8 cellular contexts compared by ENCODE assay signal in genomic region chr10:103757531-103758293, GRCh38.
DNase-seq lines count a peak whose midpoint lies in the region; ATAC-seq and TF ChIP-seq lines count a peak whose summit lies in the region.

No MANE protein-coding gene starts in this region.

- peak overlapping the region in 2 of 3 donors; percentile 88 to 95 for H3K27ac Mint-ChIP-seq in CD4-positive, CD25-positive, alpha-beta regulatory T cell
- peak overlapping the region; percentile 78 for H3K27ac Mint-ChIP-seq in activated CD4-positive, alpha-beta T cell treated with anti-CD3 and anti-CD28 coated beads, Interleukin-2, amount 10 ng/mL, durations not matched to agents 7 days and 5 days

- no peaks in the 10 kb centered on the region for H3K9me3 Mint-ChIP-seq in CD4-positive, CD25-positive, alpha-beta regulatory T cell
- H3K9me3 Mint-ChIP-seq in activated CD4-positive, alpha-beta T cell treated with anti-CD3 and anti-CD28 coated beads, Interleukin-2, amount 10 ng/mL, durations not matched to agents 7 days and 5 days: peaks cover 5% of the 10 kb centered on the region

- H3K4me3 ChIP-seq in CD4-positive, CD25-positive, alpha-beta regulatory T cell (ENCODE audit: low read depth, low read length): peak overlapping the region; percentile 13
- H3K4me3 ChIP-seq in osteoblast (ENCODE audit: insufficient read depth, low read length): peak overlapping the region; percentile 11

- H3K36me3 Mint-ChIP-seq in CD4-positive, CD25-positive, alpha-beta regulatory T cell: no peaks in the 10 kb centered on the region
- peaks cover 1% of the 10 kb centered on the region for H3K36me3 Mint-ChIP-seq in activated CD4-positive, alpha-beta T cell treated with anti-CD3 and anti-CD28 coated beads, Interleukin-2, amount 10 ng/mL, durations not matched to agents 7 days and 5 days (ENCODE audit: low read depth)

- H3K27me3 Mint-ChIP-seq in CD4-positive, CD25-positive, alpha-beta regulatory T cell: no peaks in the 10 kb centered on the region
- peaks cover 32% of the 10 kb centered on the region for H3K27me3 Mint-ChIP-seq in activated CD4-positive, alpha-beta T cell treated with anti-CD3 and anti-CD28 coated beads, Interleukin-2, amount 10 ng/mL, durations not matched to agents 7 days and 5 days

- DNase-seq in CD4-positive, CD25-positive, alpha-beta regulatory T cell: peak in 1 of 3 donors; percentile 68
- DNase-seq in KG1 (lab: John Stamatoyannopoulos, UW): peak; percentile 79
- DNase-seq in activated CD4-positive, alpha-beta T cell treated with anti-CD3 and anti-CD28 coated beads, Interleukin-2, amount 10 ng/mL, durations not matched to agents 7 days and 5 days: peak; percentile 84
- peak; percentile 67 for DNase-seq in fibroblast of gingiva (ENCODE audit: low read depth)
- DNase-seq in osteoblast (ENCODE audit: insufficient read length, low spot score, missing footprints): peak; percentile 95
- no peak for DNase-seq in GM10248 (ENCODE audit: extremely low spot score)
- no peak for DNase-seq in activated gamma-delta T cell (lab: John Stamatoyannopoulos, UW)
- DNase-seq in SW 1271 (lab: John Stamatoyannopoulos, UW): no peak

- H3K27me3 ChIP-seq in CD4-positive, CD25-positive, alpha-beta regulatory T cell (ENCODE audit: control insufficient read depth, insufficient read depth, low read length): no peaks in the 10 kb centered on the region
- no peaks in the 10 kb centered on the region for H3K27me3 ChIP-seq in osteoblast (ENCODE audit: insufficient read depth, low read length)

- H3K4me1 ChIP-seq in CD4-positive, CD25-positive, alpha-beta regulatory T cell (ENCODE audit: control insufficient read depth, insufficient read depth, low read length, poor library complexity, severe bottlenecking): peaks cover 51% of the 10 kb centered on the region
- peaks cover 36% of the 10 kb centered on the region for H3K4me1 ChIP-seq in osteoblast (ENCODE audit: insufficient read depth, low read length)

- peaks cover 0 to under 1% of the 10 kb centered on the region in 2 experiments for H3K9me3 ChIP-seq in CD4-positive, CD25-positive, alpha-beta regulatory T cell (ENCODE audit: control insufficient read depth in 2 of 2, low read length in 2 of 2)
- H3K9me3 ChIP-seq in osteoblast (ENCODE audit: low read depth, low read length): no peaks in the 10 kb centered on the region

- peak overlapping the region in 3 of 4 donors; percentile 10 to 48 (median 37) for H3K4me3 Mint-ChIP-seq in CD4-positive, CD25-positive, alpha-beta regulatory T cell
- H3K4me3 Mint-ChIP-seq in activated CD4-positive, alpha-beta T cell treated with anti-CD3 and anti-CD28 coated beads, Interleukin-2, amount 10 ng/mL, durations not matched to agents 7 days and 5 days: peak overlapping the region; percentile 50

- no peaks in the 10 kb centered on the region for H3K36me3 ChIP-seq in CD4-positive, CD25-positive, alpha-beta regulatory T cell (ENCODE audit: control insufficient read depth, insufficient read depth, low read length)
- H3K36me3 ChIP-seq in osteoblast (ENCODE audit: insufficient read depth, low read length): no peaks in the 10 kb centered on the region

- no peak overlapping the region for H2AFZ ChIP-seq in osteoblast (ENCODE audit: low read length)

- H3K79me2 ChIP-seq in osteoblast (ENCODE audit: insufficient read depth, low read length): no peaks in the 10 kb centered on the region

- peaks cover 7 to 73% (median 47%) of the 10 kb centered on the region in 4 donors for H3K4me1 Mint-ChIP-seq in CD4-positive, CD25-positive, alpha-beta regulatory T cell
- peaks cover 62% of the 10 kb centered on the region for H3K4me1 Mint-ChIP-seq in activated CD4-positive, alpha-beta T cell treated with anti-CD3 and anti-CD28 coated beads, Interleukin-2, amount 10 ng/mL, durations not matched to agents 7 days and 5 days

- CTCF ChIA-PET in activated CD4-positive, alpha-beta T cell treated with anti-CD3 and anti-CD28 coated beads, Interleukin-2, amount 10 ng/mL, durations not matched to agents 7 days and 5 days (lab: Charles Lee): interaction anchor here (0.6 to 10.8 kb wide), 7 partner anchors 8 to 61 kb away, joined by 3 to 71 read pairs (median 3); no protein-coding TSS in a partner anchor
- CTCF ChIA-PET in GM10248 (lab: Yijun Ruan, JAX): interaction anchor here (1.0 to 7.2 kb wide), 7 partner anchors 9 to 130 kb away, joined by 3 to 29 read pairs (median 3); no protein-coding TSS in a partner anchor

- TF ChIP-seq CTCF in osteoblast (IDR thresholded peaks at IDR 0.05; ENCODE audit: extremely low read depth, low read depth, low read length) (no peak), GM10248 (IDR thresholded peaks at IDR 0.05; ENCODE audit: control extremely low read depth, extremely low read depth, low read depth, missing control alignments) (no peak)

- H3K4me2 ChIP-seq in osteoblast (ENCODE audit: insufficient read depth, low read length): peak overlapping the region; percentile 42

- ATAC-seq in CD4-positive, CD25-positive, alpha-beta regulatory T cell (ENCODE audit: low read depth in 2 of 2): peak; percentile 17 to 33

- H4K20me1 ChIP-seq in osteoblast (ENCODE audit: insufficient read depth, low read length): peaks cover 10% of the 10 kb centered on the region

- POLR2A ChIA-PET in activated CD4-positive, alpha-beta T cell treated with anti-CD3 and anti-CD28 coated beads, Interleukin-2, amount 10 ng/mL, durations not matched to agents 7 days and 5 days (lab: Charles Lee): interaction anchor here (0.6 to 2.0 kb wide), 2 partner anchors 10 to 28 kb away, joined by 3 to 6 read pairs; no protein-coding TSS in a partner anchor
- POLR2A ChIA-PET in GM10248 (lab: Yijun Ruan, JAX): no interaction called here

- peak overlapping the region; percentile 70 for H3K27ac ChIP-seq in CD4-positive, CD25-positive, alpha-beta regulatory T cell (ENCODE audit: insufficient read depth, low read length, poor library complexity, severe bottlenecking)
- H3K27ac ChIP-seq in osteoblast (ENCODE audit: low read depth, low read length): peak overlapping the region; percentile 85

Comparison
In these comparisons a context has a peak if more than half of its experiments do, and no peak if none do; other contexts are left out.
1. DNase-seq: peak in KG1 (single experiment), activated CD4-positive, alpha-beta T cell treated with anti-CD3 and anti-CD28 coated beads, Interleukin-2, amount 10 ng/mL, durations not matched to agents 7 days and 5 days (single experiment), fibroblast of gingiva (single experiment) and osteoblast (single experiment); none in GM10248 (single experiment), activated gamma-delta T cell (single experiment) and SW 1271 (0 of 2).